ENCODE assay signal across 23 cellular contexts in genomic region chr5:67610191-67610912, GRCh38.
"Had no signal": no experiment of that assay in that cellular context is flagged by ENCODE, and none has a peak within 500 bp of the region (broad histone marks: within the 10 kb centered on the region; RNA-seq: fewer than 3 reads in every experiment).

No MANE protein-coding gene starts in this region.

- DNase-seq: activated B cell treated with CpG ODN at 0.5 μM for 24 hours; activated CD4-positive, alpha-beta memory T cell treated with anti-CD3 and anti-CD28 coated beads, Interleukin-2, amount 10 ng/mL, durations not matched to agents 7 days and 5 days; activated CD4-positive, alpha-beta T cell treated with anti-CD3 and anti-CD28 coated beads for 1 hour; activated CD4-positive, alpha-beta T cell treated with anti-CD3 and anti-CD28 coated beads, Interleukin-2, amount 10 ng/mL, durations not matched to agents 7 days and 5 days; activated gamma-delta T cell; activated naive CD4-positive, alpha-beta T cell treated with anti-CD3 and anti-CD28 coated beads for 36 hours; activated T-cell treated with anti-CD3 and anti-CD28 coated beads for 4 hours; activated T-cell treated with anti-CD3 and anti-CD28 coated beads, Interleukin-2, amount 50 U/mL, for 48 hours; amygdala; NCI-H1105 treated with DMSO at 0.1 percent for 48 hours; NCI-H1436 treated with DMSO at 0.1 percent for 48 hours; NCI-H187; NCI-H2081 treated with DMSO at 0.1 percent for 48 hours; NCI-H2171; NCI-H2227 treated with DMSO at 0.1 percent for 48 hours; NCI-H446 treated with DMSO at 0.1 percent for 48 hours; NCI-H524 treated with DMSO at 0.1 percent for 48 hours; NCI-H748 treated with DMSO at 0.1 percent for 48 hours; SIG-M5; T-cell; T-helper 2 cell; T1000 had no signal

- ATAC-seq: activated T-helper 17 cell treated with anti-CD3 and anti-CD28 coated beads, Interleukin-2, amount 50 U/mL, for 72 hours; T-cell had no signal
